ENCODE assay signal across 8 cellular contexts in the genomic region with DNA sequence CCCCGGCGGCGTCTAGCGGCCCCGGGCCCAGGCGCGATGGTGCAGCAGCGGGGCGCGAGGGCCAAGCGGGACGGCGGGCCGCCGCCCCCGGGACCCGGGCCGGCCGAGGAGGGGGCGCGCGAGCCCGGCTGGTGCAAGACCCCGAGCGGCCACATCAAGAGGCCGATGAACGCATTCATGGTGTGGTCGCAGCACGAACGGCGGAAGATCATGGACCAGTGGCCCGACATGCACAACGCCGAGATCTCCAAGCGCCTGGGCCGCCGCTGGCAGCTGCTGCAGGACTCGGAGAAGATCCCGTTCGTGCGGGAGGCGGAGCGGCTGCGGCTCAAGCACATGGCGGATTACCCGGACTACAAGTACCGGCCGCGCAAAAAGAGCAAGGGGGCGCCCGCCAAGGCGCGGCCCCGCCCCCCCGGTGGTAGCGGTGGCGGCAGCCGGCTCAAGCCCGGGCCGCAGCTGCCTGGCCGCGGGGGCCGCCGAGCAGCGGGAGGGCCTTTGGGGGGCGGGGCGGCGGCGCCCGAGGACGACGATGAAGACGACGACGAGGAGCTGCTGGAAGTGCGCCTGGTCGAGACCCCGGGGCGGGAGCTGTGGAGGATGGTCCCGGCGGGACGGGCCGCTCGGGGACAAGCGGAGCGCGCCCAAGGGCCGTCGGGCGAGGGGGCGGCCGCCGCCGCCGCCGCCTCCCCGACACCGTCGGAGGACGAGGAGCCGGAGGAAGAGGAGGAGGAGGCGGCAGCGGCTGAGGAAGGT. TPM values are rescaled to one million over a fixed set of nuclear protein-coding genes. Genes with fewer than 3 reads are reported as not detected.
A peak's percentile ranks its signal among the peaks of the same experiment; 100 is the strongest.
DNase-seq lines count a peak whose midpoint lies in the region; ATAC-seq and TF ChIP-seq lines count a peak whose summit lies in the region.

No MANE protein-coding gene starts in this region.

- DNase-seq in EL (peak; percentile 68), NCI-H82 treated with DMSO at 0.1 percent for 48 hours (lab: John Stamatoyannopoulos, UW; ENCODE audit: unreplicated experiment) (peak; percentile 55), fibroblast of mammary gland (ENCODE audit: low read depth) (peak; percentile 59), myocyte (ENCODE audit: low read depth) (peak; percentile 82)
- peak; percentile 26 for DNase-seq in activated T-helper 1 cell treated with anti-CD3 and anti-CD28 coated beads, Interleukin-12 subunit alpha, Interleukin-12 subunit beta, Interleukin-2, Interleukin-4 antibody, amounts not matched to agents 30 ng/mL and 10 ng/mL and 1 ng/mL, durations not matched to agents 14 hours and 24 hours and 36 hours (ENCODE audit: low spot score)

- H3K27ac ChIP-seq in thymus (ENCODE audit: low read depth), result peak overlapping the region; percentile 96

- H3K27me3 Mint-ChIP-seq in activated T-helper 1 cell treated with anti-CD3 and anti-CD28 coated beads, Interleukin-12 subunit alpha, Interleukin-12 subunit beta, Interleukin-2, Interleukin-4 antibody, amounts not matched to agents 30 ng/mL and 10 ng/mL and 1 ng/mL, durations not matched to agents 14 hours and 24 hours and 36 hours (ENCODE audit: insufficient read depth), result peaks cover 6% of the 10 kb centered on the region

- WGBS in thymus, result under 1% methylated on average over 103 of the region's 103 CpGs

- no peaks in the 10 kb centered on the region for H3K9me3 ChIP-seq in thymus (ENCODE audit: control insufficient read depth)

- H3K9me3 Mint-ChIP-seq in activated T-helper 1 cell treated with anti-CD3 and anti-CD28 coated beads, Interleukin-12 subunit alpha, Interleukin-12 subunit beta, Interleukin-2, Interleukin-4 antibody, amounts not matched to agents 30 ng/mL and 10 ng/mL and 1 ng/mL, durations not matched to agents 14 hours and 24 hours and 36 hours, result no peaks in the 10 kb centered on the region

- peaks cover 2% of the 10 kb centered on the region for H3K36me3 Mint-ChIP-seq in activated T-helper 1 cell treated with anti-CD3 and anti-CD28 coated beads, Interleukin-12 subunit alpha, Interleukin-12 subunit beta, Interleukin-2, Interleukin-4 antibody, amounts not matched to agents 30 ng/mL and 10 ng/mL and 1 ng/mL, durations not matched to agents 14 hours and 24 hours and 36 hours (ENCODE audit: low read depth)

- peaks cover 9% of the 10 kb centered on the region for H3K4me1 ChIP-seq in thymus (ENCODE audit: control insufficient read depth, insufficient read depth, low read length)

- TF ChIP-seq CTCF in fibroblast of mammary gland (conservative IDR thresholded peaks at IDR 0.05; ENCODE audit: control insufficient read depth, insufficient read depth, low read depth, low read length), result no peak

- peak overlapping the region; percentile 78 for H3K4me3 Mint-ChIP-seq in activated T-helper 1 cell treated with anti-CD3 and anti-CD28 coated beads, Interleukin-12 subunit alpha, Interleukin-12 subunit beta, Interleukin-2, Interleukin-4 antibody, amounts not matched to agents 30 ng/mL and 10 ng/mL and 1 ng/mL, durations not matched to agents 14 hours and 24 hours and 36 hours

- ATAC-seq in HG02981 (IDR thresholded peaks at IDR 0.05; ENCODE audit: unreplicated experiment), result peak; percentile 4
- no peak for ATAC-seq in GM18502 (IDR thresholded peaks at IDR 0.05; ENCODE audit: poor library complexity, unreplicated experiment)

- intact Hi-C loops in activated T-helper 1 cell treated with anti-CD3 and anti-CD28 coated beads, Interleukin-12 subunit alpha, Interleukin-12 subunit beta, Interleukin-2, Interleukin-4 antibody, amounts not matched to agents 30 ng/mL and 10 ng/mL and 1 ng/mL, durations not matched to agents 14 hours and 24 hours and 36 hours (cut with micrococcal nuclease), result loop anchor here (1.0 to 2.0 kb wide), 5 partner anchors 16 to 217 kb away; partner anchors contain the start of genes CSNK2A1, RBCK1 and ZCCHC3

- H3K4me1 Mint-ChIP-seq in activated T-helper 1 cell treated with anti-CD3 and anti-CD28 coated beads, Interleukin-12 subunit alpha, Interleukin-12 subunit beta, Interleukin-2, Interleukin-4 antibody, amounts not matched to agents 30 ng/mL and 10 ng/mL and 1 ng/mL, durations not matched to agents 14 hours and 24 hours and 36 hours (ENCODE audit: low read depth), result peaks cover 34% of the 10 kb centered on the region

- no peaks in the 10 kb centered on the region for H3K27me3 ChIP-seq in thymus (ENCODE audit: control insufficient read depth, insufficient read depth)

- peak overlapping the region; percentile 79 for H3K4me3 ChIP-seq in fibroblast of mammary gland (ENCODE audit: control insufficient read depth, low read depth, low read length)
- H3K4me3 ChIP-seq in thymus (ENCODE audit: low read length), result peak overlapping the region; percentile 78

- H3K27ac Mint-ChIP-seq in activated T-helper 1 cell treated with anti-CD3 and anti-CD28 coated beads, Interleukin-12 subunit alpha, Interleukin-12 subunit beta, Interleukin-2, Interleukin-4 antibody, amounts not matched to agents 30 ng/mL and 10 ng/mL and 1 ng/mL, durations not matched to agents 14 hours and 24 hours and 36 hours, result peak overlapping the region; percentile 79

- H3K36me3 ChIP-seq in thymus (ENCODE audit: control insufficient read depth, insufficient read depth), result no peaks in the 10 kb centered on the region

RNA-seq across cellular contexts. Expression of gene SOX12, which starts 0.7 kb away (rescaled TPM):
- total RNA-seq in activated T-helper 1 cell treated with anti-CD3 and anti-CD28 coated beads, Interleukin-12 subunit alpha, Interleukin-12 subunit beta, Interleukin-2, Interleukin-4 antibody, amounts not matched to agents 30 ng/mL and 10 ng/mL and 1 ng/mL, durations not matched to agents 14 hours and 24 hours and 36 hours, result 7.4 and 7.6 TPM in 2 replicates
- 10.2 and 11.7 TPM in 2 replicates for total RNA-seq in myocyte
- 13.1 TPM for polyA plus RNA-seq in myocyte (2012)
- polyA plus RNA-seq in thymus, result 4.7 TPM

RNA-seq across cellular contexts. Expression of gene NRSN2, which starts 20.8 kb away (rescaled TPM):
- total RNA-seq in activated T-helper 1 cell treated with anti-CD3 and anti-CD28 coated beads, Interleukin-12 subunit alpha, Interleukin-12 subunit beta, Interleukin-2, Interleukin-4 antibody, amounts not matched to agents 30 ng/mL and 10 ng/mL and 1 ng/mL, durations not matched to agents 14 hours and 24 hours and 36 hours, result 5.1 and 6.5 TPM in 2 replicates
- 33.1 and 38.2 TPM in 2 replicates for total RNA-seq in myocyte
- 56.8 TPM for polyA plus RNA-seq in myocyte (2012)
- polyA plus RNA-seq in thymus, result 16.7 TPM

RNA-seq across cellular contexts. Expression of gene ZCCHC3, which starts 28.7 kb away (rescaled TPM):
- total RNA-seq in activated T-helper 1 cell treated with anti-CD3 and anti-CD28 coated beads, Interleukin-12 subunit alpha, Interleukin-12 subunit beta, Interleukin-2, Interleukin-4 antibody, amounts not matched to agents 30 ng/mL and 10 ng/mL and 1 ng/mL, durations not matched to agents 14 hours and 24 hours and 36 hours, result 25.9 TPM in 2 replicates
- 19.8 and 20.1 TPM in 2 replicates for total RNA-seq in myocyte
- 9.6 TPM for polyA plus RNA-seq in myocyte (2012)
- 21.8 TPM for polyA plus RNA-seq in thymus

RNA-seq across cellular contexts. Expression of gene C20orf96, which starts 35.5 kb away (rescaled TPM):
- 4.3 and 4.7 TPM in 2 replicates for total RNA-seq in activated T-helper 1 cell treated with anti-CD3 and anti-CD28 coated beads, Interleukin-12 subunit alpha, Interleukin-12 subunit beta, Interleukin-2, Interleukin-4 antibody, amounts not matched to agents 30 ng/mL and 10 ng/mL and 1 ng/mL, durations not matched to agents 14 hours and 24 hours and 36 hours
- 2.5 and 3.3 TPM in 2 replicates for total RNA-seq in myocyte
- 11.1 TPM for polyA plus RNA-seq in myocyte (2012)
- polyA plus RNA-seq in thymus, result 4.3 TPM

RNA-seq across cellular contexts. Expression of gene TRIB3, which starts 54.5 kb away (rescaled TPM):
- 37.1 and 39.5 TPM in 2 replicates for total RNA-seq in activated T-helper 1 cell treated with anti-CD3 and anti-CD28 coated beads, Interleukin-12 subunit alpha, Interleukin-12 subunit beta, Interleukin-2, Interleukin-4 antibody, amounts not matched to agents 30 ng/mL and 10 ng/mL and 1 ng/mL, durations not matched to agents 14 hours and 24 hours and 36 hours
- 6.1 and 9.6 TPM in 2 replicates for total RNA-seq in myocyte
- 69.0 TPM for polyA plus RNA-seq in myocyte (2012)
- polyA plus RNA-seq in thymus, result 10.1 TPM

Comparison
In these comparisons a context has a peak if more than half of its experiments do, and no peak if none do; other contexts are left out.
1. DNase-seq: peak in every context shown above with its lines; median percentile 82 in myocyte; 68 in EL; 59 in fibroblast of mammary gland; 55 in NCI-H82 treated with DMSO at 0.1 percent for 48 hours; 26 in activated T-helper 1 cell treated with anti-CD3 and anti-CD28 coated beads, Interleukin-12 subunit alpha, Interleukin-12 subunit beta, Interleukin-2, Interleukin-4 antibody, amounts not matched to agents 30 ng/mL and 10 ng/mL and 1 ng/mL, durations not matched to agents 14 hours and 24 hours and 36 hours.